ENCODE assay signal across 10 cellular contexts in the genomic region with DNA sequence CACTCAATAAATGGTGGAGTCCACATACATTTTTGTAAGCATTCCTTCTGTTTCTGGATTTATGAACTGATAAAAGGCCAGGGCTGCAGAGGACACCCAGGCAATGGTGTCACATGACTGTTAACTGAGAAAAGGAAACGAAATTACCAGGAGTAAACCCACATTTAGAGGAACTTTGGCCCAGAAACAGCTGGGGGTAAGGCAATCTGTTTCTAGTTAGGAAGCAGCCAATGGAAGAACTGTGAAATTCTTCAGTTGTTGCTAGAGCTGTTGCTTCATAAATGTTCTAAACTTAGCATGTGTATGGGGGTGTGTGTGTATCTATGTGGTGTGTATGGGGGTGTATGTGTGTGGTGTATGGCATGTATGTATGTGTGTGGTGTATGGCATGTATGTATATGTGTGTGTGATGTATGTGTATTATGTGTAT. TPM values are rescaled to one million over a fixed set of nuclear protein-coding genes. Genes with fewer than 3 reads are reported as not detected.
DNase-seq lines count a peak whose midpoint lies in the region; ATAC-seq and TF ChIP-seq lines count a peak whose summit lies in the region.
"Had no signal": no experiment of that assay in that cellular context is flagged by ENCODE, and none has a peak within 500 bp of the region (broad histone marks: within the 10 kb centered on the region; RNA-seq: fewer than 3 reads in every experiment).

No MANE protein-coding gene starts in this region.

- peak overlapping the region; percentile 74 to 80 for H3K27ac ChIP-seq in uterus

- H3K36me3 ChIP-seq in adipocyte (ENCODE audit: control insufficient read depth, insufficient read depth, low read length, severe bottlenecking) (no peaks in the 10 kb centered on the region), uterus (no peaks in the 10 kb centered on the region)

- H3K9ac ChIP-seq in adipocyte (ENCODE audit: low read length), result peak overlapping the region; percentile 85

- H3K4me3 ChIP-seq in adipocyte (ENCODE audit: low read length), result no peak overlapping the region
- no peak overlapping the region for H3K4me3 ChIP-seq in lower leg skin (ENCODE audit: low read depth, poor library complexity, severe bottlenecking)
- no peak overlapping the region for H3K4me3 ChIP-seq in uterus

- H3K27ac Mint-ChIP-seq in activated naive CD4-positive, alpha-beta T cell treated with anti-CD3 and anti-CD28 coated beads for 36 hours, result peak overlapping the region; percentile 92

- WGBS in lower leg skin, 2 donors, result 19 to 29% methylated on average over 1 of the region's 1 CpG

- intact Hi-C loops in activated naive CD4-positive, alpha-beta T cell treated with anti-CD3 and anti-CD28 coated beads for 36 hours (cut with micrococcal nuclease), result loop anchor here (1.0 to 5.0 kb wide), 3 partner anchors 11 to 853 kb away; a partner anchor contains a TSS
- intact Hi-C loops in lower leg skin (cut with DNase I; ENCODE audit: low total_unique reads), result no loop called here
- intact Hi-C loops in uterus (cut with DNase I; ENCODE audit: low total_unique reads), result no loop called here

- ATAC-seq in GM19324 (IDR thresholded peaks at IDR 0.05; ENCODE audit: low FRiP score, unreplicated experiment), result no peak

- H3K27me3 ChIP-seq in adipocyte (replicated peaks; ENCODE audit: control insufficient read depth, insufficient read depth, low read length) (no peaks in the 10 kb centered on the region), uterus (no peaks in the 10 kb centered on the region)

- DNase-seq in activated naive CD4-positive, alpha-beta T cell treated with anti-CD3 and anti-CD28 coated beads for 36 hours, result no peak
- DNase-seq in activated naive CD4-positive, alpha-beta T cell (lab: John Stamatoyannopoulos, UW), result no peak
- DNase-seq in adipocyte (ENCODE audit: low read depth), result peak; percentile 90
- peak; percentile 64 to 70 for DNase-seq in lower leg skin (ENCODE audit: low spot score in 2 of 2)
- no peak for DNase-seq in uterus
- DNase-seq in occipital lobe (lab: John Stamatoyannopoulos, UW), result no peak
- DNase-seq in SHP77 (lab: John Stamatoyannopoulos, UW), result no peak
- DNase-seq: DMS79, kidney had no signal

- H3K4me1 ChIP-seq in adipocyte (ENCODE audit: control insufficient read depth, insufficient read depth, low read length) (peaks cover 63% of the 10 kb centered on the region), uterus (no peaks in the 10 kb centered on the region)

- H3K4me3 Mint-ChIP-seq in activated naive CD4-positive, alpha-beta T cell treated with anti-CD3 and anti-CD28 coated beads for 36 hours, result no peak overlapping the region

- H3K36me3 Mint-ChIP-seq in activated naive CD4-positive, alpha-beta T cell treated with anti-CD3 and anti-CD28 coated beads for 36 hours (ENCODE audit: low read depth), result peaks cover 5% of the 10 kb centered on the region

- H3K27me3 Mint-ChIP-seq in activated naive CD4-positive, alpha-beta T cell treated with anti-CD3 and anti-CD28 coated beads for 36 hours (ENCODE audit: low read depth), result no peaks in the 10 kb centered on the region

- TF ChIP-seq POLR2A in lower leg skin (IDR thresholded peaks at IDR 0.05) (no peak), uterus (IDR thresholded peaks at IDR 0.05) (no peak)

- peaks cover 84% of the 10 kb centered on the region for H3K4me1 Mint-ChIP-seq in activated naive CD4-positive, alpha-beta T cell treated with anti-CD3 and anti-CD28 coated beads for 36 hours (ENCODE audit: low read depth)

- CTCF ChIA-PET in activated naive CD4-positive, alpha-beta T cell treated with anti-CD3 and anti-CD28 coated beads for 36 hours (lab: Charles Lee), result interaction anchor here (0.7 to 1.3 kb wide), 3 partner anchors 12 to 21 kb away, joined by 3 to 5 read pairs (median 3); a partner anchor contains a TSS

- H3K9me3 Mint-ChIP-seq in activated naive CD4-positive, alpha-beta T cell treated with anti-CD3 and anti-CD28 coated beads for 36 hours, result peaks cover 4% of the 10 kb centered on the region

- no peak for TF ChIP-seq CTCF in lower leg skin (IDR thresholded peaks at IDR 0.05)
- TF ChIP-seq CTCF in uterus (IDR thresholded peaks at IDR 0.05), result no peak

- no peaks in the 10 kb centered on the region for H3K9me3 ChIP-seq in adipocyte (ENCODE audit: control insufficient read depth, low read length)
- no peaks in the 10 kb centered on the region for H3K9me3 ChIP-seq in uterus

RNA-seq across cellular contexts. Expression of a gene that starts 11.8 kb away (rescaled TPM):
- 100 to 1,000 TPM; 143 to 146 TPM for total RNA-seq in activated naive CD4-positive, alpha-beta T cell treated with anti-CD3 and anti-CD28 coated beads for 36 hours
- total RNA-seq in lower leg skin, result 100 to 1,000 TPM; 230 to 445 (median 330) TPM
- 100 to 1,000 TPM in 3 of 4 donors, 10 to 100 TPM in 1; 17.4 to 157 (median 138) TPM for total RNA-seq in uterus
- total RNA-seq in occipital lobe, result 61.1 TPM

RNA-seq across cellular contexts. Expression of a gene that starts 59.0 kb away (rescaled TPM):
- total RNA-seq in activated naive CD4-positive, alpha-beta T cell treated with anti-CD3 and anti-CD28 coated beads for 36 hours, result 10 to 100 TPM; 37.2 to 42.6 TPM
- total RNA-seq in lower leg skin, result 10 to 100 TPM in 1 of 4 donors, 1 to 10 TPM in 3; 6.0 to 10.3 (median 8.9) TPM
- 10 to 100 TPM in 3 of 4 donors, 1 to 10 TPM in 1; 10.0 to 36.4 (median 29.4) TPM for total RNA-seq in uterus
- 78.1 TPM for total RNA-seq in occipital lobe

RNA-seq across cellular contexts. Expression of a gene that starts 59.4 kb away (rescaled TPM):
- total RNA-seq in activated naive CD4-positive, alpha-beta T cell treated with anti-CD3 and anti-CD28 coated beads for 36 hours, result 10 to 100 TPM; 24.9 to 27.2 TPM
- total RNA-seq in lower leg skin, result 10 to 100 TPM; 28.4 to 41.9 (median 36.2) TPM
- total RNA-seq in uterus, result 100 to 1,000 TPM in 2 of 4 donors, 10 to 100 TPM in 2; 21.3 to 114 (median 92.5) TPM
- 187 TPM for total RNA-seq in occipital lobe

Comparison
In these comparisons a context has a peak if more than half of its experiments do, and no peak if none do; other contexts are left out.
1. DNase-seq: peak in adipocyte (single experiment) and lower leg skin (2 of 2); none in activated naive CD4-positive, alpha-beta T cell treated with anti-CD3 and anti-CD28 coated beads for 36 hours (single experiment), activated naive CD4-positive, alpha-beta T cell (0 of 4), uterus (0 of 2), occipital lobe (single experiment) and SHP77 (0 of 2).